ENCODE assay signal across 8 cellular contexts in the genomic region with DNA sequence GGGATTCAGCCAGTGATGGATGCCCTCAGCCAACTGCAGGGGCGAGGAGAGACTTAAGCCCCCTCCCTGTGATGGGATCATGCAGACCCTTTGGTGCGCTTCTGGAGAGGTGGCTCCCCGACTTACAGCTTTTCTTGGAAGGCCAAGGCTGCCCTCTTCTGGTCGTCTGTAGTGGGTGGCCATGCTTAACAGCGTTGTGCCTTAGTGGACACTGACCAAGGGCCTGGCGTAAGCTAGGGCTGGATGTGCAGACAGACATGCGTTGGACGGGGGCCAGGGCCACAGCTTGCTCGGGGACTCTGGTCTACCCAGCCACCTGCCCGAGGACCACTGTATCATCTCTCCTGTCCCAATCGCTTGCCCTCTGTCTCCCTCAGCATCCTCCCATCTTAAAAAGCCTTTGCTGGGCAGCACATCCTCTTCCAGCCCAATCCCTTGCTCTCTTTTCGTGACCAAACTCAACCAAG. TPM values are rescaled to one million over a fixed set of nuclear protein-coding genes. Genes with fewer than 3 reads are reported as not detected.
DNase-seq lines count a peak whose midpoint lies in the region; ATAC-seq, FAIRE-seq and TF ChIP-seq lines count a peak whose summit lies in the region.

No MANE protein-coding gene starts in this region.

- TF ChIP-seq CTCF in GM12865 (IDR thresholded peaks at IDR 0.05; ENCODE audit: insufficient read depth, low read depth, low read length, missing control alignments) (peak; percentile 74), HepG2 (CRISPR knock-in tag; IDR thresholded peaks at IDR 0.05) (peak; percentile 95)

- intact Hi-C loops in HepG2 (cut with micrococcal nuclease; ENCODE audit: unreplicated experiment), result loop anchor here (1.0 to 10.0 kb wide), 2 partner anchors 152 to 210 kb away; no protein-coding TSS in a partner anchor

- in situ Hi-C loops in HepG2 (cut with HindIII; ENCODE audit: extremely low pct_ligation_motif_present, low pct_unique_long_range_greater_than_20kb), result no loop called here

- ATAC-seq in HepG2, result peak; percentile 91
- ATAC-seq in GM21737 (IDR thresholded peaks at IDR 0.05; ENCODE audit: unreplicated experiment), result no peak

- H3K4me2 ChIP-seq in HepG2 (ENCODE audit: low read depth, low read length), result no peak overlapping the region

- H4K20me1 ChIP-seq in HepG2 (ENCODE audit: insufficient read depth, low read length), result no peaks in the 10 kb centered on the region

- BruUV-seq in HepG2 (replicated peaks; lab: Mats Ljungman, UMichigan), result no TSS peak

- H3K4me1 ChIP-seq in HepG2 (ENCODE audit: insufficient read depth, low read length), result peaks cover 8% of the 10 kb centered on the region; the same call in 1 of the 2 replicates

- POLR2A ChIA-PET in HepG2 (lab: Yijun Ruan, JAX), result interaction anchor here (1.1 kb wide), 1 partner anchor 153 kb away, joined by 5 read pairs; no protein-coding TSS in a partner anchor

- TF ChIP-seq POLR2A in HepG2 (IDR thresholded peaks at IDR 0.05; ENCODE audit: insufficient read depth in 1 of 2, low read depth in 2 of 2, low read length in 2 of 2) (no peak), H54 (IDR thresholded peaks at IDR 0.05; ENCODE audit: low read depth, low read length) (no peak)

- DNase-seq in GM12865 (ENCODE audit: low read depth), result peak; percentile 76
- peak; percentile 22 for DNase-seq in NCI-H1694 (lab: John Stamatoyannopoulos, UW)
- DNase-seq in UCSD-AML1 (lab: John Stamatoyannopoulos, UW; ENCODE audit: unreplicated experiment), result peak; percentile 60
- peak; percentile 70 to 87 for DNase-seq in dermis microvascular lymphatic vessel endothelial cell (ENCODE audit: low read depth in 2 of 2)
- peak; percentile 69 for DNase-seq in HepG2 (ENCODE audit: low spot score)
- DNase-seq in stimulated activated CD4-positive, alpha-beta T cell treated with anti-CD3 and anti-CD28 coated beads, TNF-alpha, amount 100 ng/mL, for 48 hours (ENCODE audit: low read depth in 3 of 3), result peak in 2 of 3 donors; percentile 13 to 42
- DNase-seq in H54 (ENCODE audit: insufficient read length, low spot score), result no peak

- TF ChIP-seq EP300 in HepG2 (IDR thresholded peaks at IDR 0.05; ENCODE audit: low read depth in 2 of 2, low read length in 2 of 2), result no peak
- no peak for TF ChIP-seq EP300 in HepG2 (CRISPR knock-in tag; IDR thresholded peaks at IDR 0.05; ENCODE audit: borderline replicate concordance)

- no peak overlapping the region for H2AFZ ChIP-seq in HepG2 (ENCODE audit: low read length)

- FAIRE-seq in HepG2 (lab: Jason Lieb, UNC) (peak; percentile 60), H54 (lab: Jason Lieb, UNC) (no peak)

- H3K4me3 ChIP-seq in GM12865 (ENCODE audit: low read depth, low read length), result no peak overlapping the region
- H3K4me3 ChIP-seq in HepG2 (replicated peaks in 1 of 3; ENCODE audit: insufficient read depth in 1 of 3, low read depth in 2 of 3, low read length in 3 of 3), result no peak overlapping the region

- H3K27ac ChIP-seq in HepG2 (ENCODE audit: extremely low read length, insufficient read depth, low read length), result no peak overlapping the region

- no peak overlapping the region for H3K9ac ChIP-seq in HepG2 (ENCODE audit: insufficient read depth, low read depth, low read length)

- no peaks in the 10 kb centered on the region for H3K9me3 ChIP-seq in HepG2 (ENCODE audit: low read length)

- WGBS in HepG2 (ENCODE audit: low lambda C conversion rate), result 30% methylated on average over 8 of the region's 12 CpGs

- CTCF ChIA-PET in HepG2 (lab: Yijun Ruan, JAX; ENCODE audit: low intra/inter-chr PET ratio, low total read pairs), result interaction anchor here (1.3 to 1.6 kb wide), 2 partner anchors 152 to 210 kb away, joined by 4 to 9 read pairs; no protein-coding TSS in a partner anchor

- H3K79me2 ChIP-seq in HepG2 (ENCODE audit: insufficient read depth, low read length), result no peaks in the 10 kb centered on the region

- TF ChIP-seq RAD21 in HepG2 (CRISPR knock-in tag; IDR thresholded peaks at IDR 0.05), result peak; percentile 78

- H3K27me3 ChIP-seq in HepG2 (ENCODE audit: control insufficient read depth in 1 of 2, insufficient read depth in 2 of 2, low read length in 2 of 2), result no peaks in the 10 kb centered on the region

- H3K36me3 ChIP-seq in HepG2 (replicated peaks in 1 of 2; ENCODE audit: control insufficient read depth in 1 of 2, insufficient read depth in 2 of 2, low read length in 2 of 2), result no peaks in the 10 kb centered on the region

TF ChIP-seq in HepG2, 621 proteins besides CTCF, POLR2A, EP300 and RAD21 (continues in another document):
- no peak for TF ChIP-seq DNMT1 (CRISPR knock-in tag; IDR thresholded peaks at IDR 0.05)
- peak; percentile 25 for TF ChIP-seq HNRNPLL (IDR thresholded peaks at IDR 0.05; ENCODE audit: low read depth, low read length, poor library complexity, severe bottlenecking)
- TF ChIP-seq ZNF776 (CRISPR knock-in tag; IDR thresholded peaks at IDR 0.05), result no peak
- TF ChIP-seq TBX2 (CRISPR knock-in tag; IDR thresholded peaks at IDR 0.05; ENCODE audit: borderline replicate concordance), result no peak
- TF ChIP-seq SALL1 (CRISPR knock-in tag; IDR thresholded peaks at IDR 0.05), result peak; percentile 22; the same call in 1 of the 2 replicates
- TF ChIP-seq KDM2A (CRISPR knock-in tag; IDR thresholded peaks at IDR 0.05; ENCODE audit: borderline replicate concordance, low read depth), result 0 out of 2 replicates have a peak, but pooled peaks have one; percentile 46
- TF ChIP-seq GABPB1 (CRISPR knock-in tag; IDR thresholded peaks at IDR 0.05), result 0 out of 2 replicates have a peak, but pooled peaks have one; percentile 14

RNA-seq across cellular contexts. Expression of gene AZIN2, which starts 5.5 kb away (rescaled TPM):
- total RNA-seq in dermis microvascular lymphatic vessel endothelial cell (0.64 and 1.3 TPM in 2 replicates), HepG2 (2016; rRNA removed; fragmentation: Illumina TruSeq; extraction: Trizol) (1.5 and 1.7 TPM in 2 replicates)
- 1.1 and 1.3 TPM in 2 replicates for total RNA-seq in HepG2 (2016; cell fraction: cytosol; rRNA removed; fragmentation: Illumina TruSeq; extraction: Trizol; ENCODE audit: low read depth)
- total RNA-seq in HepG2 (2016; cell fraction: insoluble cytoplasmic fraction; rRNA removed; fragmentation: Illumina TruSeq; extraction: Trizol), result 1.1 and 2.1 TPM in 2 replicates
- 1.9 and 3.3 TPM in 2 replicates for total RNA-seq in HepG2 (2016; cell fraction: membrane; rRNA removed; fragmentation: Illumina TruSeq; extraction: Trizol)
- 3.3 and 3.6 TPM in 2 replicates for total RNA-seq in HepG2 (2016; cell fraction: nucleus; rRNA removed; fragmentation: Illumina TruSeq; extraction: Trizol)
- polyA plus RNA-seq in HepG2 (2011; rRNA removed), result 3.5 and 5.7 TPM in 2 replicates
- 5.0 and 5.9 TPM in 2 replicates for polyA plus RNA-seq in HepG2 (2011; cell fraction: cytosol; rRNA removed)
- 11.6 and 12.5 TPM in 2 replicates for polyA plus RNA-seq in HepG2 (2011; cell fraction: nucleus; rRNA removed)
- 2.4 TPM in 2 replicates for polyA plus RNA-seq in HepG2 (2012)
- 1.2 and 2.1 TPM in 2 replicates for polyA plus RNA-seq in HepG2 (2016; cell fraction: cytosol; fragmentation: Illumina TruSeq; extraction: Trizol; ENCODE audit: low read depth)
- 1.7 and 1.8 TPM in 2 replicates for polyA plus RNA-seq in HepG2 (2016; cell fraction: insoluble cytoplasmic fraction; fragmentation: Illumina TruSeq; extraction: Trizol; ENCODE audit: low read depth)
- 1.5 and 3.1 TPM in 2 replicates for polyA plus RNA-seq in HepG2 (2016; cell fraction: membrane; fragmentation: Illumina TruSeq; extraction: Trizol; ENCODE audit: low read depth)
- 3.6 and 5.6 TPM in 2 replicates for polyA plus RNA-seq in HepG2 (2016; cell fraction: nucleus; fragmentation: Illumina TruSeq; extraction: Trizol; ENCODE audit: insufficient read depth, low read depth)
- 0.12 and 8.6 TPM in 2 replicates for polyA minus RNA-seq in HepG2 (2011; rRNA and poly(A)+ RNA removed; ENCODE audit: low replicate concordance)
- 2.1 and 3.6 TPM in 2 replicates for polyA minus RNA-seq in HepG2 (2011; cell fraction: cytosol; rRNA and poly(A)+ RNA removed)
- 8.3 and 8.8 TPM in 2 replicates for polyA minus RNA-seq in HepG2 (2011; cell fraction: nucleus; rRNA and poly(A)+ RNA removed)

RNA-seq across cellular contexts. Expression of gene AK2, which starts 49.7 kb away (rescaled TPM):
- total RNA-seq in dermis microvascular lymphatic vessel endothelial cell (58.4 and 58.7 TPM in 2 replicates), HepG2 (2016; rRNA removed; fragmentation: Illumina TruSeq; extraction: Trizol) (188 and 241 TPM in 2 replicates)
- 52.1 and 74.6 TPM in 2 replicates for total RNA-seq in HepG2 (2016; cell fraction: cytosol; rRNA removed; fragmentation: Illumina TruSeq; extraction: Trizol; ENCODE audit: low read depth)
- 187 and 275 TPM in 2 replicates for total RNA-seq in HepG2 (2016; cell fraction: insoluble cytoplasmic fraction; rRNA removed; fragmentation: Illumina TruSeq; extraction: Trizol)
- total RNA-seq in HepG2 (2016; cell fraction: membrane; rRNA removed; fragmentation: Illumina TruSeq; extraction: Trizol), result 66.1 and 71.1 TPM in 2 replicates
- total RNA-seq in HepG2 (2016; cell fraction: nucleus; rRNA removed; fragmentation: Illumina TruSeq; extraction: Trizol), result 105 and 106 TPM in 2 replicates
- polyA plus RNA-seq in HepG2 (2011; rRNA removed), result 163 and 170 TPM in 2 replicates
- polyA plus RNA-seq in HepG2 (2011; cell fraction: cytosol; rRNA removed), result 225 and 227 TPM in 2 replicates
- 171 and 188 TPM in 2 replicates for polyA plus RNA-seq in HepG2 (2011; cell fraction: nucleus; rRNA removed)
- 124 and 158 TPM in 2 replicates for polyA plus RNA-seq in HepG2 (2012)
- polyA plus RNA-seq in HepG2 (2016; cell fraction: cytosol; fragmentation: Illumina TruSeq; extraction: Trizol; ENCODE audit: low read depth), result 51.9 and 61.1 TPM in 2 replicates
- polyA plus RNA-seq in HepG2 (2016; cell fraction: insoluble cytoplasmic fraction; fragmentation: Illumina TruSeq; extraction: Trizol; ENCODE audit: low read depth), result 273 and 291 TPM in 2 replicates
- 58.4 and 63.7 TPM in 2 replicates for polyA plus RNA-seq in HepG2 (2016; cell fraction: membrane; fragmentation: Illumina TruSeq; extraction: Trizol; ENCODE audit: low read depth)
- 152 and 193 TPM in 2 replicates for polyA plus RNA-seq in HepG2 (2016; cell fraction: nucleus; fragmentation: Illumina TruSeq; extraction: Trizol; ENCODE audit: insufficient read depth, low read depth)
- polyA minus RNA-seq in HepG2 (2011; rRNA and poly(A)+ RNA removed; ENCODE audit: low replicate concordance), result 55.0 and 146 TPM in 2 replicates
- polyA minus RNA-seq in HepG2 (2011; cell fraction: cytosol; rRNA and poly(A)+ RNA removed), result 54.3 and 66.4 TPM in 2 replicates
- polyA minus RNA-seq in HepG2 (2011; cell fraction: nucleus; rRNA and poly(A)+ RNA removed), result 96.8 and 148 TPM in 2 replicates
